ENCODE assay signal across 11 cellular contexts in the genomic region with DNA sequence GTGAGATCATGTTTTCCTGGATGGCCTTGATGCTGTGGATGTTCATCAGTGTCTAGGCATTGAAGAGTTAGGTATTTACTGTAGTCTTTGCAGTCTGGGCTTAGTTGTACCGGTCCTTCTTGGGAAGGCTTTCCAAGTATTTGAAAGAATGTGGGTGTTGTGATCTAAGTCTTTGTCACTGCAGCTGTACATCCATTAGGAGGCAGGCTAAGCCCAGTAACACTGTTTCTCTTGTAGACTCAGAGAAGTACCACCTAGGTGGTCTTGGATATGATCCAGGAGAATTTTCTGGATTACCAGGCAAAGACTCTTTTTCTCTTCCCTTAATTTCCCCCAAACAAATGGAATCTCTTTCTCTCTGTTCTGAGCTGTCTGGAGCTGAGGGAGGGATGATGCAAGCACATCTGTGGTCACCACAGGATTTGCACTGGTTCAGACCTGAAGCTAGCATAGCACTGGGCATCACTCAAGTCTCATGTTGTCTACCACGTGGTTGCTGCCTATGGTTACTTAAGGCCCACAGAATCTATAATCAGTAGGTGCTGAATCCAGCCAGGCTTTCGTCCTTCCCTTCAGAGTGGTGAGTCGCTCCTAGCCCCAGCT.
DNase-seq lines count a peak whose midpoint lies in the region; ATAC-seq, FAIRE-seq and TF ChIP-seq lines count a peak whose summit lies in the region.
"Had no signal": no experiment of that assay in that cellular context is flagged by ENCODE, and none has a peak within 500 bp of the region (broad histone marks: within the 10 kb centered on the region; RNA-seq: fewer than 3 reads in every experiment).

No MANE protein-coding gene starts in this region.

- H4K5ac ChIP-seq in H1 (ENCODE audit: insufficient read length, low read depth, low read length): no peak overlapping the region

- FAIRE-seq in H1 (lab: Jason Lieb, UNC): peak; percentile 72

- H2BK20ac ChIP-seq in H1 (ENCODE audit: low read length): 0 out of 2 replicates have a peak overlapping the region, but pooled peaks have one; percentile 40

- H3K79me1 ChIP-seq in H1 (ENCODE audit: low read depth, low read length): no peaks in the 10 kb centered on the region

- POLR2A ChIA-PET in H1 (lab: Charles Lee; ENCODE audit: partially characterized antibody): no interaction called here

- TF ChIP-seq EP300 in H1 (IDR thresholded peaks at IDR 0.05; ENCODE audit: borderline replicate concordance in 1 of 2, low read depth in 2 of 2, low read length in 2 of 2): no peak

- intact Hi-C loops in left lung (cut with DNase I): no loop called here

- H2BK15ac ChIP-seq in H1 (ENCODE audit: low read length): no peak overlapping the region

- no peak overlapping the region for H3K18ac ChIP-seq in H1 (ENCODE audit: extremely low read depth, low read length)

- WGBS in H1 (ENCODE audit: extremely low coverage in 1 of 2, insufficient coverage in 1 of 2, insufficient read length in 1 of 2, insufficient replicate concordance in 2 of 2, low coverage in 1 of 2, low lambda C conversion rate in 2 of 2, missing lambda C conversion rate in 1 of 2), 2 experiments: 79% methylated on average over 4 of the region's 4 CpGs; no CpG with 5 or more reads in 1 of the 2 experiments

- CTCF ChIA-PET in H1 (lab: Charles Lee; ENCODE audit: partially characterized antibody): interaction anchor here (0.7 to 2.3 kb wide), 9 partner anchors 8 to 291 kb away, joined by 3 to 7 read pairs (median 4); no protein-coding TSS in a partner anchor

- H3K27ac ChIP-seq in H1 (ENCODE audit: low read depth, low read length): no peak overlapping the region
- H3K27ac ChIP-seq in osteoblast (ENCODE audit: low read depth, low read length): no peak overlapping the region
- no peak overlapping the region for H3K27ac ChIP-seq in left lung

- ATAC-seq in left lung: no peak
- no peak for ATAC-seq in HG02981 (IDR thresholded peaks at IDR 0.05; ENCODE audit: unreplicated experiment)
- ATAC-seq: Panc1 had no signal

- no peak overlapping the region for H3K9ac ChIP-seq in H1 (replicated peaks in 1 of 4; ENCODE audit: extremely low read depth in 1 of 4, low read depth in 3 of 4, low read length in 3 of 4)

- H3K4me3 ChIP-seq in H1 (ENCODE audit: extremely low read depth in 1 of 4, insufficient read depth in 2 of 4, low read depth in 3 of 4, low read length in 4 of 4) (no peak overlapping the region), osteoblast (ENCODE audit: insufficient read depth, low read length) (no peak overlapping the region), left lung (no peak overlapping the region)

- no peak overlapping the region for H2BK12ac ChIP-seq in H1 (ENCODE audit: low read depth, low read length)

- TF ChIP-seq RAD21 in H1 (IDR thresholded peaks at IDR 0.05 in 1 of 2, conservative IDR thresholded peaks at IDR 0.05 in 1 of 2; ENCODE audit: low read depth in 2 of 2, low read length in 2 of 2): peak; percentile 73 to 76

- TF ChIP-seq POLR2A in H1 (IDR thresholded peaks at IDR 0.05; ENCODE audit: control extremely low read depth in 1 of 2, low read depth in 2 of 2, low read length in 2 of 2): no peak

- H2AK5ac ChIP-seq in H1 (ENCODE audit: low read depth, low read length): 0 out of 2 replicates have a peak overlapping the region, but pooled peaks have one; percentile 40

- H3K4ac ChIP-seq in H1 (replicated peaks; ENCODE audit: insufficient read length, low read depth, low read length): no peak overlapping the region

- H2BK120ac ChIP-seq in H1 (replicated peaks; ENCODE audit: low read depth, low read length): no peak overlapping the region

- no peak overlapping the region for H3K4me2 ChIP-seq in H1 (ENCODE audit: insufficient read depth in 1 of 2, low read depth in 2 of 2, low read length in 2 of 2)
- no peak overlapping the region for H3K4me2 ChIP-seq in osteoblast (ENCODE audit: insufficient read depth, low read length)

- no peaks in the 10 kb centered on the region for H3K23me2 ChIP-seq in H1 (ENCODE audit: low read depth, low read length)

- no peaks in the 10 kb centered on the region for H3K4me1 ChIP-seq in H1 (replicated peaks in 1 of 4; ENCODE audit: control insufficient read depth in 3 of 4, insufficient read depth in 4 of 4, low read length in 3 of 4)
- H3K4me1 ChIP-seq in osteoblast (ENCODE audit: insufficient read depth, low read length): no peaks in the 10 kb centered on the region
- no peaks in the 10 kb centered on the region for H3K4me1 ChIP-seq in left lung

- no peak overlapping the region for H4K8ac ChIP-seq in H1 (ENCODE audit: extremely low read depth, insufficient read depth, low read length)

- H3K79me2 ChIP-seq in H1 (ENCODE audit: control insufficient read depth in 1 of 2, insufficient read depth in 2 of 2, low read length in 2 of 2): no peaks in the 10 kb centered on the region
- no peaks in the 10 kb centered on the region for H3K79me2 ChIP-seq in osteoblast (ENCODE audit: insufficient read depth, low read length)

- H2BK5ac ChIP-seq in H1 (ENCODE audit: low read depth, low read length): no peak overlapping the region

- no peak overlapping the region for H3K14ac ChIP-seq in H1 (ENCODE audit: insufficient read length)

- H3K23ac ChIP-seq in H1 (ENCODE audit: insufficient read length): no peak overlapping the region

- H4K20me1 ChIP-seq in H1 (replicated peaks in 1 of 2; ENCODE audit: control insufficient read depth in 1 of 2, insufficient read depth in 2 of 2, low read length in 2 of 2) (no peaks in the 10 kb centered on the region), osteoblast (ENCODE audit: insufficient read depth, low read length) (peaks cover 3% of the 10 kb centered on the region)

- no peak overlapping the region for H4K91ac ChIP-seq in H1 (replicated peaks; ENCODE audit: insufficient read length, low read length)

- no peaks in the 10 kb centered on the region for H3K27me3 ChIP-seq in H1 (replicated peaks in 1 of 4; ENCODE audit: control insufficient read depth in 3 of 4, extremely low read depth in 1 of 4, insufficient read depth in 3 of 4, low read length in 3 of 4)
- no peaks in the 10 kb centered on the region for H3K27me3 ChIP-seq in osteoblast (ENCODE audit: insufficient read depth, low read length)
- H3K27me3 ChIP-seq in left lung: no peaks in the 10 kb centered on the region

- no peaks in the 10 kb centered on the region for H3K36me3 ChIP-seq in H1 (ENCODE audit: control insufficient read depth in 2 of 4, insufficient read depth in 4 of 4, low read length in 3 of 4)
- no peaks in the 10 kb centered on the region for H3K36me3 ChIP-seq in osteoblast (ENCODE audit: insufficient read depth, low read length)
- H3K36me3 ChIP-seq in left lung: no peaks in the 10 kb centered on the region

- no peak overlapping the region for H2AFZ ChIP-seq in H1 (ENCODE audit: low read length)
- H2AFZ ChIP-seq in osteoblast (ENCODE audit: low read length): no peak overlapping the region

- DNase-seq in GM03348 (ENCODE audit: low spot score) (peak; percentile 17), M059J (ENCODE audit: low read depth) (peak; percentile 36), H1 (ENCODE audit: low read depth in 1 of 2, low spot score in 2 of 2) (no peak), osteoblast (ENCODE audit: insufficient read length, low spot score, missing footprints) (no peak), GDM1 (lab: John Stamatoyannopoulos, UW) (no peak), left lung (no peak)
- DNase-seq: anterior cingulate cortex; NCI-H2107; stimulated activated CD4-positive, alpha-beta T cell treated with anti-CD3 and anti-CD28 coated beads, Interleukin-4, amount 100 ng/mL, for 4 hours had no signal

- peak in 2 of 3 experiments; percentile 45; a peak in 3 of 4 replicates for TF ChIP-seq CTCF in H1 (IDR thresholded peaks at IDR 0.05; ENCODE audit: control extremely low read depth in 1 of 3, insufficient read depth in 1 of 3, low read depth in 1 of 3, low read length in 3 of 3)
- TF ChIP-seq CTCF in osteoblast (IDR thresholded peaks at IDR 0.05; ENCODE audit: extremely low read depth, low read depth, low read length): peak; percentile 14
- TF ChIP-seq CTCF in left lung (IDR thresholded peaks at IDR 0.05): no peak

- H3K56ac ChIP-seq in H1 (replicated peaks; ENCODE audit: insufficient read length, low read depth, low read length): no peak overlapping the region

- H3K9me3 ChIP-seq in H1 (ENCODE audit: insufficient read depth in 2 of 2, low read depth in 1 of 2, low read length in 1 of 2): no peaks in the 10 kb centered on the region
- no peaks in the 10 kb centered on the region for H3K9me3 ChIP-seq in osteoblast (ENCODE audit: low read depth, low read length)
- H3K9me3 ChIP-seq in left lung: no peaks in the 10 kb centered on the region

TF ChIP-seq in H1, 55 proteins besides CTCF, POLR2A, EP300 and RAD21:
- no peak for TF ChIP-seq RNF2 (IDR thresholded peaks at IDR 0.05; ENCODE audit: borderline replicate concordance, low read depth, low read length, missing control alignments, poor library complexity, severe bottlenecking)
- TF ChIP-seq MAFK (IDR thresholded peaks at IDR 0.05; ENCODE audit: low read depth, low read length): no peak
- TF ChIP-seq NANOG (IDR thresholded peaks at IDR 0.05; ENCODE audit: insufficient read depth, low read depth, low read length, poor library complexity, severe bottlenecking): no peak
- TF ChIP-seq SIX5 (IDR thresholded peaks at IDR 0.05; ENCODE audit: low read depth, low read length): no peak
- TF ChIP-seq ZNF274 (IDR thresholded peaks at IDR 0.05; ENCODE audit: borderline replicate concordance, extremely low read depth, low read length): no peak
- TF ChIP-seq SP4 (IDR thresholded peaks at IDR 0.05; ENCODE audit: low read length): no peak
- no peak for TF ChIP-seq YY1 (IDR thresholded peaks at IDR 0.05; ENCODE audit: low read depth, low read length)
- no peak for TF ChIP-seq JUND (IDR thresholded peaks at IDR 0.05; ENCODE audit: low read length)
- TF ChIP-seq FOSL1 (IDR thresholded peaks at IDR 0.05; ENCODE audit: insufficient read depth, low read depth, low read length): no peak
- no peak for TF ChIP-seq TAF1 (IDR thresholded peaks at IDR 0.05; ENCODE audit: low read depth, low read length)
- TF ChIP-seq SUZ12 (IDR thresholded peaks at IDR 0.05; ENCODE audit: low read length): no peak
- no peak for TF ChIP-seq HDAC2 (IDR thresholded peaks at IDR 0.05; ENCODE audit: borderline replicate concordance in 1 of 2, low read depth in 2 of 2, low read length in 2 of 2)

Comparison
In these comparisons a context has a peak if more than half of its experiments do, and no peak if none do; other contexts are left out.
1. DNase-seq: peak in GM03348 (single experiment) and M059J (single experiment); none in H1 (0 of 2), osteoblast (single experiment), GDM1 (single experiment) and left lung (0 of 2).
2. CTCF ChIP-seq: peak in H1 (2 of 3) and osteoblast (single experiment); none in left lung (0 of 2).